Comparison of ENCODE assay signal across 11 cellular contexts in the genomic region with DNA sequence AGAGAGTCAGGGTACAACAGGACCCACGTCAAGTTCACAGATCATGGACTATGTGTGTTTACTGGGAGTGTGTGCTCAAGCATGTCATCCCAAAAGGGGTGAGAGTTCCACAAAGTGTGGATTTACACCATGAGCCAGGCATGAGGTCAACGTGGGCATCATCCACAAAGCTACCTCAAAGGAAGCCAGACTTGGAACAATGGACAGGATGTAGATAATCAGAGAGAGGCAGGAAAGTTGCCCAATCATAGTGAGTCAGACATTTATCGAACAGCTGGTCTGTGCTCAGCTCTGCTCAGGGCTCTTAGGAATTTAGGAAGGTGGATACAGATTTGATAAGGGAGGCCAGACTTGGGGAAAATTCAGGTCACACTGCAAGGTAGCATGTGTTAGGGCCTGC.
DNase-seq lines count a peak whose midpoint lies in the region; ATAC-seq and TF ChIP-seq lines count a peak whose summit lies in the region.
"Had no signal": no experiment of that assay in that cellular context is flagged by ENCODE, and none has a peak within 500 bp of the region (broad histone marks: within the 10 kb centered on the region; RNA-seq: fewer than 3 reads in every experiment).

No MANE protein-coding gene starts in this region.

- no peaks in the 10 kb centered on the region for H3K4me1 ChIP-seq in body of pancreas
- no peaks in the 10 kb centered on the region for H3K4me1 ChIP-seq in prostate gland (replicated peaks)

- intact Hi-C loops in body of pancreas (cut with DNase I), result no loop called here
- intact Hi-C loops in prostate gland (cut with DNase I), result no loop called here

- TF ChIP-seq CTCF in body of pancreas (IDR thresholded peaks at IDR 0.05) (no peak), prostate gland (IDR thresholded peaks at IDR 0.05) (no peak)

- TF ChIP-seq POLR2A in body of pancreas (IDR thresholded peaks at IDR 0.05) (no peak), prostate gland (IDR thresholded peaks at IDR 0.05) (no peak)

- peaks cover 13% of the 10 kb centered on the region for H3K27me3 Mint-ChIP-seq in stimulated activated naive CD8-positive, alpha-beta T cell treated with anti-CD3 and anti-CD28 coated beads, Interleukin-15, amount 100 ng/mL, for 72 hours
- H3K27me3 Mint-ChIP-seq: activated CD4-positive, alpha-beta T cell treated with anti-CD3 and anti-CD28 coated beads, Interleukin-2, amount 10 ng/mL, durations not matched to agents 7 days and 5 days had no signal

- no peak overlapping the region for H3K27ac Mint-ChIP-seq in stimulated activated naive CD8-positive, alpha-beta T cell treated with anti-CD3 and anti-CD28 coated beads, Interleukin-15, amount 100 ng/mL, for 72 hours
- H3K27ac Mint-ChIP-seq: activated CD4-positive, alpha-beta T cell treated with anti-CD3 and anti-CD28 coated beads, Interleukin-2, amount 10 ng/mL, durations not matched to agents 7 days and 5 days had no signal

- peak; percentile 38 for ATAC-seq in body of pancreas
- ATAC-seq in stimulated activated naive CD8-positive, alpha-beta T cell treated with anti-CD3 and anti-CD28 coated beads, Interleukin-15, amount 100 ng/mL, for 72 hours, result no peak

- 57 to 66% methylated on average over 3 of the region's 3 CpGs for WGBS in body of pancreas, 2 donors
- 70% methylated on average over 3 of the region's 3 CpGs for WGBS in prostate gland

- H3K9me3 Mint-ChIP-seq in stimulated activated naive CD8-positive, alpha-beta T cell treated with anti-CD3 and anti-CD28 coated beads, Interleukin-15, amount 100 ng/mL, for 72 hours, result peaks cover 0 to 3% of the 10 kb centered on the region in 2 donors
- H3K9me3 Mint-ChIP-seq: activated CD4-positive, alpha-beta T cell treated with anti-CD3 and anti-CD28 coated beads, Interleukin-2, amount 10 ng/mL, durations not matched to agents 7 days and 5 days had no signal

- no peak overlapping the region for H3K27ac ChIP-seq in body of pancreas
- no peak overlapping the region for H3K27ac ChIP-seq in prostate gland
- H3K27ac ChIP-seq: cardiac muscle cell had no signal

- no peak overlapping the region for H3K4me3 ChIP-seq in body of pancreas
- H3K4me3 ChIP-seq in prostate gland, result no peak overlapping the region
- H3K4me3 ChIP-seq: cardiac muscle cell had no signal

- no peaks in the 10 kb centered on the region for H3K4me1 Mint-ChIP-seq in stimulated activated naive CD8-positive, alpha-beta T cell treated with anti-CD3 and anti-CD28 coated beads, Interleukin-15, amount 100 ng/mL, for 72 hours
- H3K4me1 Mint-ChIP-seq: activated CD4-positive, alpha-beta T cell treated with anti-CD3 and anti-CD28 coated beads, Interleukin-2, amount 10 ng/mL, durations not matched to agents 7 days and 5 days had no signal

- H3K9me3 ChIP-seq in body of pancreas, result peaks cover 0 to 4% (median 0%) of the 10 kb centered on the region in 3 donors
- no peaks in the 10 kb centered on the region for H3K9me3 ChIP-seq in prostate gland

- TF ChIP-seq EP300 in Ishikawa (IDR thresholded peaks at IDR 0.05; ENCODE audit: borderline replicate concordance), result no peak

- no peak for TF ChIP-seq RAD21 in Ishikawa (IDR thresholded peaks at IDR 0.05; ENCODE audit: low read depth)

- DNase-seq in AG20443 (ENCODE audit: low spot score), result peak; percentile 79
- DNase-seq in body of pancreas, result no peak
- peak; percentile 39 for DNase-seq in kidney glomerular epithelial cell (lab: John Stamatoyannopoulos, UW)
- DNase-seq in OCI-M2 (lab: John Stamatoyannopoulos, UW; ENCODE audit: unreplicated experiment), result no peak
- no peak for DNase-seq in stimulated activated naive CD8-positive, alpha-beta T cell treated with anti-CD3 and anti-CD28 coated beads, Interleukin-15, amount 100 ng/mL, for 72 hours
- no peak for DNase-seq in inferior parietal cortex (ENCODE audit: extremely low spot score)
- no peak for DNase-seq in prostate gland (ENCODE audit: low spot score)
- DNase-seq: activated CD4-positive, alpha-beta T cell treated with anti-CD3 and anti-CD28 coated beads, Interleukin-2, amount 10 ng/mL, durations not matched to agents 7 days and 5 days; NCI-H524 treated with DMSO at 0.1 percent for 48 hours had no signal

- H3K4me3 Mint-ChIP-seq in stimulated activated naive CD8-positive, alpha-beta T cell treated with anti-CD3 and anti-CD28 coated beads, Interleukin-15, amount 100 ng/mL, for 72 hours, result no peak overlapping the region
- H3K4me3 Mint-ChIP-seq: activated CD4-positive, alpha-beta T cell treated with anti-CD3 and anti-CD28 coated beads, Interleukin-2, amount 10 ng/mL, durations not matched to agents 7 days and 5 days had no signal

- no peaks in the 10 kb centered on the region for H3K27me3 ChIP-seq in body of pancreas
- no peaks in the 10 kb centered on the region for H3K27me3 ChIP-seq in prostate gland (replicated peaks; ENCODE audit: insufficient read depth)
- H3K27me3 ChIP-seq: cardiac muscle cell had no signal

- H3K36me3 ChIP-seq in body of pancreas (replicated peaks in 1 of 2; ENCODE audit: insufficient read depth in 1 of 2, low read depth in 2 of 2) (no peaks in the 10 kb centered on the region), prostate gland (no peaks in the 10 kb centered on the region)
- H3K36me3 ChIP-seq: cardiac muscle cell had no signal

TF ChIP-seq in Ishikawa, 13 proteins besides CTCF, POLR2A, EP300 and RAD21:
- TF ChIP-seq, protein P1, sequence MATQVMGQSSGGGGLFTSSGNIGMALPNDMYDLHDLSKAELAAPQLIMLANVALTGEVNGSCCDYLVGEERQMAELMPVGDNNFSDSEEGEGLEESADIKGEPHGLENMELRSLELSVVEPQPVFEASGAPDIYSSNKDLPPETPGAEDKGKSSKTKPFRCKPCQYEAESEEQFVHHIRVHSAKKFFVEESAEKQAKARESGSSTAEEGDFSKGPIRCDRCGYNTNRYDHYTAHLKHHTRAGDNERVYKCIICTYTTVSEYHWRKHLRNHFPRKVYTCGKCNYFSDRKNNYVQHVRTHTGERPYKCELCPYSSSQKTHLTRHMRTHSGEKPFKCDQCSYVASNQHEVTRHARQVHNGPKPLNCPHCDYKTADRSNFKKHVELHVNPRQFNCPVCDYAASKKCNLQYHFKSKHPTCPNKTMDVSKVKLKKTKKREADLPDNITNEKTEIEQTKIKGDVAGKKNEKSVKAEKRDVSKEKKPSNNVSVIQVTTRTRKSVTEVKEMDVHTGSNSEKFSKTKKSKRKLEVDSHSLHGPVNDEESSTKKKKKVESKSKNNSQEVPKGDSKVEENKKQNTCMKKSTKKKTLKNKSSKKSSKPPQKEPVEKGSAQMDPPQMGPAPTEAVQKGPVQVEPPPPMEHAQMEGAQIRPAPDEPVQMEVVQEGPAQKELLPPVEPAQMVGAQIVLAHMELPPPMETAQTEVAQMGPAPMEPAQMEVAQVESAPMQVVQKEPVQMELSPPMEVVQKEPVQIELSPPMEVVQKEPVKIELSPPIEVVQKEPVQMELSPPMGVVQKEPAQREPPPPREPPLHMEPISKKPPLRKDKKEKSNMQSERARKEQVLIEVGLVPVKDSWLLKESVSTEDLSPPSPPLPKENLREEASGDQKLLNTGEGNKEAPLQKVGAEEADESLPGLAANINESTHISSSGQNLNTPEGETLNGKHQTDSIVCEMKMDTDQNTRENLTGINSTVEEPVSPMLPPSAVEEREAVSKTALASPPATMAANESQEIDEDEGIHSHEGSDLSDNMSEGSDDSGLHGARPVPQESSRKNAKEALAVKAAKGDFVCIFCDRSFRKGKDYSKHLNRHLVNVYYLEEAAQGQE (IDR thresholded peaks at IDR 0.05; ENCODE audit: low read depth), result no peak
- peak; percentile 87 for TF ChIP-seq CEBPB (IDR thresholded peaks at IDR 0.05)

Comparison
In these comparisons a context has a peak if more than half of its experiments do, and no peak if none do; other contexts are left out.
1. DNase-seq: peak in AG20443 (single experiment) and kidney glomerular epithelial cell (single experiment); none in body of pancreas (0 of 4), OCI-M2 (single experiment), stimulated activated naive CD8-positive, alpha-beta T cell treated with anti-CD3 and anti-CD28 coated beads, Interleukin-15, amount 100 ng/mL, for 72 hours (0 of 2), inferior parietal cortex (single experiment) and prostate gland (single experiment).